ENCODE assay signal across 12 cellular contexts in the genomic region with DNA sequence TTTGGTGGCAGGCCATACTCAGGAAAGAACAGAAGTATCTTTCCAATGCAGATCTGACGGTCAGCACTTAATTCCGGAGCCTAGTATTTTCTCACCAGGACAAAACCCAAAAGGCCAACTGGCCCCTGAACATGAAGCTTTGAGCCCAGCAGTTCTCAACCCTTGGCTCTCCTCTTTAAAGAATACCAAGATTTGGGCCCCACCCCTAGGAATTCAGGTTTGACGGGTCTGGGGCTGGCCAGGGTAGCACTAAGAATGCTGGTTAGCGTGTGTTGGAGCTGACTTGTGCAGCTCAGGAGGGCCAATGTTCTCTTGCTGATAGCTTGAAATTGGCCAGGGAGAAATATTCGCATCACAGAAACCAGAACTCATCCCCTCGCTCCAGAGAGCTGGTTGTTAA.
DNase-seq lines count a peak whose midpoint lies in the region; ATAC-seq and TF ChIP-seq lines count a peak whose summit lies in the region.
"Had no signal": no experiment of that assay in that cellular context is flagged by ENCODE, and none has a peak within 500 bp of the region (broad histone marks: within the 10 kb centered on the region; RNA-seq: fewer than 3 reads in every experiment).

No MANE protein-coding gene starts in this region.

- H3K9me3 Mint-ChIP-seq in endodermal cell, result no peaks in the 10 kb centered on the region
- H3K9me3 Mint-ChIP-seq in type B pancreatic cell, result no peaks in the 10 kb centered on the region
- no peaks in the 10 kb centered on the region for H3K9me3 Mint-ChIP-seq in natural killer cell treated with Interleukin-12 subunit alpha and Interleukin-12 subunit beta and Interleukin-15 and Interleukin-18, amount 100 ng/mL, for 72 hours
- H3K9me3 Mint-ChIP-seq: CD8-positive, alpha-beta T cell had no signal

- H3K27me3 Mint-ChIP-seq in endodermal cell (ENCODE audit: insufficient read depth), result peaks cover 5% of the 10 kb centered on the region
- no peaks in the 10 kb centered on the region for H3K27me3 Mint-ChIP-seq in type B pancreatic cell
- peaks cover 5 to 11% of the 10 kb centered on the region in 2 donors for H3K27me3 Mint-ChIP-seq in natural killer cell treated with Interleukin-12 subunit alpha and Interleukin-12 subunit beta and Interleukin-15 and Interleukin-18, amount 100 ng/mL, for 72 hours

- no peak overlapping the region for H3K4me3 ChIP-seq in endodermal cell (ENCODE audit: low read length)
- no peak overlapping the region for H3K4me3 ChIP-seq in mesodermal cell (ENCODE audit: extremely low read depth, insufficient read depth, low read length, poor library complexity, severe bottlenecking)

- no peak overlapping the region for H3K4me3 Mint-ChIP-seq in endodermal cell
- H3K4me3 Mint-ChIP-seq in type B pancreatic cell, result no peak overlapping the region
- no peak overlapping the region for H3K4me3 Mint-ChIP-seq in natural killer cell treated with Interleukin-12 subunit alpha and Interleukin-12 subunit beta and Interleukin-15 and Interleukin-18, amount 100 ng/mL, for 72 hours
- H3K4me3 Mint-ChIP-seq: B cell; CD8-positive, alpha-beta T cell had no signal

- H3K36me3 Mint-ChIP-seq in endodermal cell (ENCODE audit: low read depth) (no peaks in the 10 kb centered on the region), type B pancreatic cell (no peaks in the 10 kb centered on the region)
- no peaks in the 10 kb centered on the region for H3K36me3 Mint-ChIP-seq in natural killer cell treated with Interleukin-12 subunit alpha and Interleukin-12 subunit beta and Interleukin-15 and Interleukin-18, amount 100 ng/mL, for 72 hours
- H3K36me3 Mint-ChIP-seq: CD8-positive, alpha-beta T cell had no signal

- no peak for TF ChIP-seq RAD21 in Ishikawa (IDR thresholded peaks at IDR 0.05; ENCODE audit: low read depth)

- H3K4me1 Mint-ChIP-seq in endodermal cell (peaks cover 5% of the 10 kb centered on the region), type B pancreatic cell (ENCODE audit: unreplicated experiment) (peaks cover 33% of the 10 kb centered on the region)
- no peaks in the 10 kb centered on the region for H3K4me1 Mint-ChIP-seq in natural killer cell treated with Interleukin-12 subunit alpha and Interleukin-12 subunit beta and Interleukin-15 and Interleukin-18, amount 100 ng/mL, for 72 hours (ENCODE audit: low read depth in 2 of 2)
- H3K4me1 Mint-ChIP-seq: B cell had no signal

- DNase-seq in endodermal cell, result peak; percentile 69
- no peak for DNase-seq in type B pancreatic cell (ENCODE audit: extremely low spot score, unreplicated experiment)
- DNase-seq in natural killer cell treated with Interleukin-12 subunit alpha and Interleukin-12 subunit beta and Interleukin-15 and Interleukin-18, amount 100 ng/mL, for 72 hours (ENCODE audit: low spot score), result no peak
- DNase-seq in NCI-H2227 (lab: John Stamatoyannopoulos, UW; ENCODE audit: unreplicated experiment), result no peak
- DNase-seq in HT-29 (ENCODE audit: low spot score), result no peak
- DNase-seq: CD8-positive, alpha-beta T cell; KBM-7; NCI-H1092; NCI-H69 had no signal

- ATAC-seq in natural killer cell treated with Interleukin-12 subunit alpha and Interleukin-12 subunit beta and Interleukin-15 and Interleukin-18, amount 100 ng/mL, for 72 hours, result no peak
- ATAC-seq: CD8-positive, alpha-beta T cell had no signal

- H3K9me3 ChIP-seq in endodermal cell (ENCODE audit: control insufficient read depth, low read length) (no peaks in the 10 kb centered on the region), mesodermal cell (ENCODE audit: control insufficient read depth, low read length) (no peaks in the 10 kb centered on the region)

- 60 to 71% methylated on average over 6 of the region's 6 CpGs for whole genome bisulfite sequencing in endodermal cell (ENCODE audit: insufficient coverage in 1 of 2, insufficient read length in 1 of 2), 2 experiments
- WGBS in mesodermal cell (ENCODE audit: insufficient coverage in 2 of 2), 2 experiments, result 56 to 72% methylated on average over 5 to 6 of the region's 6 CpGs

- TF ChIP-seq EP300 in Ishikawa (IDR thresholded peaks at IDR 0.05; ENCODE audit: borderline replicate concordance), result no peak

- no peaks in the 10 kb centered on the region for H3K36me3 ChIP-seq in endodermal cell (ENCODE audit: control insufficient read depth, insufficient read depth, low read length)
- no peaks in the 10 kb centered on the region for H3K36me3 ChIP-seq in mesodermal cell (ENCODE audit: control insufficient read depth, insufficient read depth, low read length)

- H3K27ac Mint-ChIP-seq in endodermal cell, result no peak overlapping the region
- peak overlapping the region; percentile 16 for H3K27ac Mint-ChIP-seq in type B pancreatic cell
- H3K27ac Mint-ChIP-seq in natural killer cell treated with Interleukin-12 subunit alpha and Interleukin-12 subunit beta and Interleukin-15 and Interleukin-18, amount 100 ng/mL, for 72 hours, result no peak overlapping the region
- H3K27ac Mint-ChIP-seq: B cell; CD8-positive, alpha-beta T cell had no signal

- H3K4me1 ChIP-seq in endodermal cell (ENCODE audit: control insufficient read depth, insufficient read depth, low read length), result no peaks in the 10 kb centered on the region
- peaks cover 4% of the 10 kb centered on the region for H3K4me1 ChIP-seq in mesodermal cell (ENCODE audit: control insufficient read depth, insufficient read depth, low read length, poor library complexity, severe bottlenecking)

- H3K9ac ChIP-seq in endodermal cell (ENCODE audit: extremely low read depth, low read length, poor library complexity, severe bottlenecking), result no peak overlapping the region

- TF ChIP-seq CTCF in endodermal cell (conservative IDR thresholded peaks at IDR 0.05), result no peak
- TF ChIP-seq CTCF in type B pancreatic cell (conservative IDR thresholded peaks at IDR 0.05), result no peak

- peaks cover 4% of the 10 kb centered on the region for H3K27me3 ChIP-seq in endodermal cell (ENCODE audit: control insufficient read depth, insufficient read depth, low read length, poor library complexity, severe bottlenecking)

- H3K27ac ChIP-seq in endodermal cell (ENCODE audit: low read depth, low read length) (peak overlapping the region; percentile 9), mesodermal cell (ENCODE audit: low read depth, low read length, severe bottlenecking) (peak overlapping the region; percentile 60)

TF ChIP-seq in Ishikawa, 13 proteins besides CTCF, POLR2A, EP300 and RAD21:
- no peak for TF ChIP-seq NFIC (IDR thresholded peaks at IDR 0.05)
- peak; percentile 77 for TF ChIP-seq TEAD4 (IDR thresholded peaks at IDR 0.05)
